8 cellular contexts compared by ENCODE assay signal in the genomic region with DNA sequence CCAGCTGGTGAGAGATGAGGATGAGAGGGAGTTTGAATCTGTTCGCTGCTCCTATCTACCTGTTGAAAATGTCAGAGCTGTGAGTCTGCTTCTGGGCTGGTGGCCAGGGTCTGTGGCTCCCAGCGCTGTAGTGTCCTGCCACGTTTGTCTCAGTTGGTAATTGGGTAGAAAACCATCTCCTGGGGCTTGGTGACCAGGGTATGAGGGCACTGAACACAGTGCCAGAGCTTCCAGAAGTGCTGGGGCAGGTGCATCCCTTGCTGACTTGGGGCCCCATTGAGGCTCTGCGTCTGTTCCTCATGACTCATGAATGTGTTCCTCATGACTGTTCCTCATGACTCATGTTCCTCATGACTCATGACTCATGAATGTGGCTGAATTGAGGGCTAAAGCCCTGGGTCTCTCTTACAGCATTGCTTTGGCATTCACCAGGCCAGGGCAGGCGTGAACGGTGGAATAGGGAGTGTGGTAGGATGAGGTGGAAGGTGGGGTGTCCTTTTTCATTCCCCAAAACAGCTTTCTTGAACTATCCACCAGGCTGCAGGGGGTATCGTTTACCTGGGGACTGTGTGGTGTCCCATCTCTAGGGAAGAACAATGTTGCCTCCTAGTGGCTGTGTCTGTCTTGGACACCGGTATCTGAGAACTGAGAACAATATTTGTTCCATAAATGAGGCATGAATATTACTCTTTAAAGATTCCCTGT.
DNase-seq lines count a peak whose midpoint lies in the region; ATAC-seq and TF ChIP-seq lines count a peak whose summit lies in the region.

No MANE protein-coding gene starts in this region.

- H3K4me3 Mint-ChIP-seq in activated CD4-positive, alpha-beta memory T cell treated with anti-CD3 and anti-CD28 coated beads for 36 hours, result no peak overlapping the region
- no peak overlapping the region for H3K4me3 Mint-ChIP-seq in progenitor cell of endocrine pancreas (ENCODE audit: low read depth)

- no peak overlapping the region for H3K27ac Mint-ChIP-seq in activated CD4-positive, alpha-beta memory T cell treated with anti-CD3 and anti-CD28 coated beads for 36 hours
- H3K27ac Mint-ChIP-seq in progenitor cell of endocrine pancreas, result peak overlapping the region; percentile 65

- in situ Hi-C loops in GM13977 (cut with MboI; ENCODE audit: low pct_unique_long_range_greater_than_20kb, low sequenced_read_pairs, unreplicated experiment), result no loop called here

- POLR2A ChIA-PET in activated CD4-positive, alpha-beta memory T cell treated with anti-CD3 and anti-CD28 coated beads for 36 hours (lab: Charles Lee), result no interaction called here

- ATAC-seq in HG02840 (IDR thresholded peaks at IDR 0.05; ENCODE audit: low FRiP score, unreplicated experiment), result peak; percentile 79

- TF ChIP-seq POLR2A in NB4 (IDR thresholded peaks at IDR 0.05; ENCODE audit: extremely low read depth, insufficient read length), result no peak

- H3K36me3 Mint-ChIP-seq in activated CD4-positive, alpha-beta memory T cell treated with anti-CD3 and anti-CD28 coated beads for 36 hours, result no peaks in the 10 kb centered on the region
- H3K36me3 Mint-ChIP-seq in progenitor cell of endocrine pancreas (ENCODE audit: insufficient read depth), result peaks cover 3% of the 10 kb centered on the region

- DNase-seq in AML-193 (lab: John Stamatoyannopoulos, UW) (peak; percentile 74 to 85), GM13977 (ENCODE audit: low spot score) (peak; percentile 74), NB4 (ENCODE audit: low read depth) (peak; percentile 87), fibroblast of the aortic adventitia (ENCODE audit: low read depth) (peak; percentile 98), progenitor cell of endocrine pancreas (ENCODE audit: low spot score, unreplicated experiment) (no peak), hippocampal formation (lab: John Stamatoyannopoulos, UW) (no peak)
- DNase-seq in activated CD4-positive, alpha-beta memory T cell treated with anti-CD3 and anti-CD28 coated beads for 36 hours, result peak; percentile 66

- CTCF ChIA-PET in activated CD4-positive, alpha-beta memory T cell treated with anti-CD3 and anti-CD28 coated beads for 36 hours (lab: Charles Lee), result interaction anchor here (1.1 kb wide), 1 partner anchor 534 kb away, joined by 3 read pairs; no protein-coding TSS in a partner anchor

- peaks cover 6% of the 10 kb centered on the region for H3K27me3 Mint-ChIP-seq in activated CD4-positive, alpha-beta memory T cell treated with anti-CD3 and anti-CD28 coated beads for 36 hours
- H3K27me3 Mint-ChIP-seq in progenitor cell of endocrine pancreas, result no peaks in the 10 kb centered on the region

- no peaks in the 10 kb centered on the region for H3K9me3 Mint-ChIP-seq in activated CD4-positive, alpha-beta memory T cell treated with anti-CD3 and anti-CD28 coated beads for 36 hours
- H3K9me3 Mint-ChIP-seq in progenitor cell of endocrine pancreas (ENCODE audit: low read depth), result no peaks in the 10 kb centered on the region

- TF ChIP-seq CTCF in GM13977 (IDR thresholded peaks at IDR 0.05; ENCODE audit: extremely low read depth, insufficient read depth, missing control alignments) (peak; percentile 51), NB4 (IDR thresholded peaks at IDR 0.05; ENCODE audit: low read depth, low read length) (peak; percentile 63), fibroblast of the aortic adventitia (IDR thresholded peaks at IDR 0.05; ENCODE audit: insufficient read depth, low read length) (peak; percentile 67), progenitor cell of endocrine pancreas (IDR thresholded peaks at IDR 0.05; ENCODE audit: unreplicated experiment) (peak; percentile 42)

- intact Hi-C loops in activated CD4-positive, alpha-beta memory T cell treated with anti-CD3 and anti-CD28 coated beads for 36 hours (cut with micrococcal nuclease), result loop anchor here (1.0 to 10.0 kb wide), 3 partner anchors 95 to 533 kb away; no protein-coding TSS in a partner anchor

- H3K4me3 ChIP-seq in NB4 (ENCODE audit: low read depth, low read length), result no peak overlapping the region
- no peak overlapping the region for H3K4me3 ChIP-seq in fibroblast of the aortic adventitia (ENCODE audit: low read depth, low read length)

- H3K4me1 Mint-ChIP-seq in activated CD4-positive, alpha-beta memory T cell treated with anti-CD3 and anti-CD28 coated beads for 36 hours (ENCODE audit: low read depth), result peaks cover 10% of the 10 kb centered on the region
- H3K4me1 Mint-ChIP-seq in progenitor cell of endocrine pancreas (ENCODE audit: low read depth), result peaks cover 31% of the 10 kb centered on the region

Comparison
In these comparisons a context has a peak if more than half of its experiments do, and no peak if none do; other contexts are left out.
1. DNase-seq: peak in AML-193 (2 of 2), GM13977 (single experiment), NB4 (single experiment), activated CD4-positive, alpha-beta memory T cell treated with anti-CD3 and anti-CD28 coated beads for 36 hours (single experiment) and fibroblast of the aortic adventitia (single experiment); none in progenitor cell of endocrine pancreas (single experiment) and hippocampal formation (0 of 2).
2. Peak in every context shown above with its lines, with median percentiles within 50 percentile points of each other: CTCF ChIP-seq.